Comparison of ENCODE assay signal across 9 cellular contexts in genomic region chr17:58541249-58541648, GRCh38. TPM values are rescaled to one million over a fixed set of nuclear protein-coding genes. Genes with fewer than 3 reads are reported as not detected.
DNase-seq lines count a peak whose midpoint lies in the region; ATAC-seq, FAIRE-seq and TF ChIP-seq lines count a peak whose summit lies in the region.
"Had no signal": no experiment of that assay in that cellular context is flagged by ENCODE, and none has a peak within 500 bp of the region (broad histone marks: within the 10 kb centered on the region; RNA-seq: fewer than 3 reads in every experiment).

No MANE protein-coding gene starts in this region.

- TF ChIP-seq RAD21 in HepG2 (CRISPR knock-in tag; IDR thresholded peaks at IDR 0.05): no peak

- H2BK120ac ChIP-seq in H9 (ENCODE audit: low read depth, low read length, poor library complexity, severe bottlenecking): no peak overlapping the region

- H3K79me1 ChIP-seq in H9 (ENCODE audit: insufficient read depth, low read depth, low read length, poor library complexity, severe bottlenecking): no peaks in the 10 kb centered on the region

- H3K4me3 Mint-ChIP-seq in Caco-2 (ENCODE audit: unreplicated experiment) (no peak overlapping the region), H9 (no peak overlapping the region), T-helper 17 cell (no peak overlapping the region)
- no peak overlapping the region for H3K4me3 Mint-ChIP-seq in naive thymus-derived CD4-positive, alpha-beta T cell

- BruUV-seq in Caco-2 (replicated peaks; lab: Mats Ljungman, UMichigan): no TSS peak
- no TSS peak for BruUV-seq in HepG2 (replicated peaks; lab: Mats Ljungman, UMichigan)

- no peak overlapping the region for H2BK5ac ChIP-seq in H9 (ENCODE audit: insufficient read length, low read length)

- H2AFZ ChIP-seq in H9 (ENCODE audit: low read length) (no peak overlapping the region), HepG2 (ENCODE audit: low read length) (no peak overlapping the region)

- POLR2A ChIA-PET in Caco-2 (lab: Charles Lee): no interaction called here
- POLR2A ChIA-PET in HepG2 (lab: Yijun Ruan, JAX): interaction anchor here (1.4 kb wide), 1 partner anchor 90 kb away, joined by 3 read pairs; no protein-coding TSS in a partner anchor
- POLR2A ChIA-PET in naive thymus-derived CD4-positive, alpha-beta T cell (lab: Charles Lee): no interaction called here

- H3K36me3 ChIP-seq in Caco-2 (ENCODE audit: control insufficient read depth, insufficient read depth, low read length) (no peaks in the 10 kb centered on the region), HepG2 (replicated peaks in 1 of 2; ENCODE audit: control insufficient read depth in 1 of 2, insufficient read depth in 2 of 2, low read length in 2 of 2) (no peaks in the 10 kb centered on the region)
- H3K36me3 ChIP-seq in naive thymus-derived CD4-positive, alpha-beta T cell (ENCODE audit: control insufficient read depth in 2 of 3, insufficient read depth in 3 of 3, low read length in 3 of 3): no peaks in the 10 kb centered on the region

- ATAC-seq in T-helper 17 cell (peak; percentile 33), HepG2 (peak; percentile 51)
- no peak for ATAC-seq in naive thymus-derived CD4-positive, alpha-beta T cell

- H3K27me3 Mint-ChIP-seq in Caco-2 (ENCODE audit: insufficient read depth, unreplicated experiment): peaks cover 19% of the 10 kb centered on the region
- peaks cover 14% of the 10 kb centered on the region for H3K27me3 Mint-ChIP-seq in H9 (ENCODE audit: low read depth)
- H3K27me3 Mint-ChIP-seq in T-helper 17 cell: peaks cover 26% of the 10 kb centered on the region
- H3K27me3 Mint-ChIP-seq in naive thymus-derived CD4-positive, alpha-beta T cell: peaks cover 0 to 21% (median under 1%) of the 10 kb centered on the region in 5 donors

- H2BK20ac ChIP-seq in H9 (ENCODE audit: low read depth, low read length, poor library complexity, severe bottlenecking): no peak overlapping the region

- H2AK5ac ChIP-seq in H9 (ENCODE audit: insufficient read length, low read length): no peak overlapping the region

- no peak overlapping the region for H3K9ac ChIP-seq in H9 (ENCODE audit: extremely low read depth, insufficient read length, low read length)
- H3K9ac ChIP-seq in HepG2 (ENCODE audit: insufficient read depth, low read depth, low read length): no peak overlapping the region

- TF ChIP-seq POLR2A in HepG2 (IDR thresholded peaks at IDR 0.05; ENCODE audit: insufficient read depth in 1 of 2, low read depth in 2 of 2, low read length in 2 of 2): no peak

- CTCF ChIA-PET in Caco-2 (lab: Charles Lee) (interaction anchor here (0.6 kb wide), 2 partner anchors 28 to 46 kb away, joined by 3 to 6 read pairs; no protein-coding TSS in a partner anchor), HepG2 (lab: Yijun Ruan, JAX; ENCODE audit: low intra/inter-chr PET ratio, low total read pairs) (no interaction called here)
- CTCF ChIA-PET in naive thymus-derived CD4-positive, alpha-beta T cell (lab: Charles Lee): interaction anchor here (1.0 kb wide), 1 partner anchor 23 kb away, joined by 3 read pairs; no protein-coding TSS in a partner anchor

- no peaks in the 10 kb centered on the region for H3K23me2 ChIP-seq in H9 (ENCODE audit: insufficient read length, low read depth, low read length, poor library complexity, severe bottlenecking)

- H4K20me1 ChIP-seq in H9 (ENCODE audit: control insufficient read depth, insufficient read depth, insufficient read length): no peaks in the 10 kb centered on the region
- no peaks in the 10 kb centered on the region for H4K20me1 ChIP-seq in HepG2 (ENCODE audit: insufficient read depth, low read length)

- FAIRE-seq in HepG2 (lab: Jason Lieb, UNC): no peak

- H3K4me3 ChIP-seq in Caco-2 (ENCODE audit: low read depth, low read length): no peak overlapping the region
- H3K4me3 ChIP-seq in HepG2 (replicated peaks in 1 of 3; ENCODE audit: insufficient read depth in 1 of 3, low read depth in 2 of 3, low read length in 3 of 3): no peak overlapping the region
- H3K4me3 ChIP-seq in naive thymus-derived CD4-positive, alpha-beta T cell (ENCODE audit: low read length): no peak overlapping the region

- no peak overlapping the region for H3K27ac ChIP-seq in H9 (ENCODE audit: insufficient read length, low read depth, low read length)
- H3K27ac ChIP-seq in HepG2 (ENCODE audit: extremely low read length, insufficient read depth, low read length): no peak overlapping the region
- no peak overlapping the region for H3K27ac ChIP-seq in naive thymus-derived CD4-positive, alpha-beta T cell (ENCODE audit: low read depth, low read length)

- H3K9me3 ChIP-seq in Caco-2 (no peaks in the 10 kb centered on the region), H9 (ENCODE audit: control insufficient read depth, low read depth, low read length) (no peaks in the 10 kb centered on the region), T-helper 17 cell (ENCODE audit: control insufficient read depth, low read length, poor library complexity, severe bottlenecking) (no peaks in the 10 kb centered on the region), HepG2 (ENCODE audit: low read length) (no peaks in the 10 kb centered on the region)
- no peaks in the 10 kb centered on the region for H3K9me3 ChIP-seq in naive thymus-derived CD4-positive, alpha-beta T cell (ENCODE audit: control insufficient read depth in 2 of 3, low read length in 3 of 3)

- no peak overlapping the region for H3K14ac ChIP-seq in H9 (ENCODE audit: insufficient read depth, low read length)

- WGBS in H9 (ENCODE audit: extremely low coverage, insufficient read length, low lambda C conversion rate): no CpG with 5 or more reads among the region's 2 CpGs
- 22% methylated on average over 2 of the region's 2 CpGs for WGBS in HepG2 (ENCODE audit: low lambda C conversion rate)

- H3K56ac ChIP-seq in H9 (ENCODE audit: insufficient read length, low read depth, low read length): no peak overlapping the region

- no peak overlapping the region for H3T11ph ChIP-seq in H9 (ENCODE audit: low read length)

- TF ChIP-seq CTCF in Caco-2 (IDR thresholded peaks at IDR 0.05; ENCODE audit: insufficient read depth in 1 of 2, low read depth in 1 of 2, low read length in 1 of 2, severe bottlenecking in 1 of 2, unreplicated experiment in 1 of 2) (peak; percentile 44 to 48), H9 (conservative IDR thresholded peaks at IDR 0.05) (peak; percentile 68), HepG2 (CRISPR knock-in tag; IDR thresholded peaks at IDR 0.05) (no peak)

- H2BK12ac ChIP-seq in H9 (ENCODE audit: insufficient read length, low read depth, low read length): no peak overlapping the region

- in situ Hi-C loops in HepG2 (cut with HindIII; ENCODE audit: extremely low pct_ligation_motif_present, low pct_unique_long_range_greater_than_20kb): no loop called here

- intact Hi-C loops in Caco-2 (cut with micrococcal nuclease; ENCODE audit: unreplicated experiment) (no loop called here), HepG2 (cut with micrococcal nuclease; ENCODE audit: unreplicated experiment) (no loop called here)
- intact Hi-C loops in naive thymus-derived CD4-positive, alpha-beta T cell (cut with micrococcal nuclease): no loop called here

- H4K8ac ChIP-seq in H9 (replicated peaks; ENCODE audit: insufficient read length, low read depth, low read length): no peak overlapping the region

- no peaks in the 10 kb centered on the region for H3K27me3 ChIP-seq in Caco-2 (replicated peaks; ENCODE audit: control insufficient read depth, insufficient read depth, low read length)
- no peaks in the 10 kb centered on the region for H3K27me3 ChIP-seq in H9 (ENCODE audit: insufficient read depth, low read length)
- peaks cover 0 to 27% of the 10 kb centered on the region in 2 experiments; a peak in 3 of 5 replicates for H3K27me3 ChIP-seq in HepG2 (ENCODE audit: control insufficient read depth in 1 of 2, insufficient read depth in 2 of 2, low read length in 2 of 2)
- no peaks in the 10 kb centered on the region for H3K27me3 ChIP-seq in naive thymus-derived CD4-positive, alpha-beta T cell (ENCODE audit: control insufficient read depth in 2 of 2, insufficient read depth in 2 of 2, low read length in 2 of 2)

- no peak overlapping the region for H3K18ac ChIP-seq in H9 (ENCODE audit: insufficient read length, low read depth, low read length)

- H3K9me3 Mint-ChIP-seq in Caco-2 (ENCODE audit: unreplicated experiment) (no peaks in the 10 kb centered on the region), H9 (no peaks in the 10 kb centered on the region)
- no peaks in the 10 kb centered on the region for H3K9me3 Mint-ChIP-seq in naive thymus-derived CD4-positive, alpha-beta T cell

- TF ChIP-seq EP300 in HepG2 (IDR thresholded peaks at IDR 0.05; ENCODE audit: low read depth in 2 of 2, low read length in 2 of 2) (no peak), HepG2 (CRISPR knock-in tag; IDR thresholded peaks at IDR 0.05; ENCODE audit: borderline replicate concordance) (no peak)

- H3K4me1 ChIP-seq in Caco-2 (peaks cover 2% of the 10 kb centered on the region; the same call in 1 of the 2 replicates), H9 (ENCODE audit: insufficient read depth, low read length) (no peaks in the 10 kb centered on the region), HepG2 (ENCODE audit: insufficient read depth, low read length) (peaks cover 10% of the 10 kb centered on the region)
- H3K4me1 ChIP-seq in naive thymus-derived CD4-positive, alpha-beta T cell (ENCODE audit: control insufficient read depth in 2 of 2, insufficient read depth in 2 of 2, low read length in 2 of 2): no peaks in the 10 kb centered on the region

- no peaks in the 10 kb centered on the region for H3K79me2 ChIP-seq in H9 (ENCODE audit: insufficient read depth, low read length)
- no peaks in the 10 kb centered on the region for H3K79me2 ChIP-seq in HepG2 (ENCODE audit: insufficient read depth, low read length)

- no peak overlapping the region for H3K4ac ChIP-seq in H9 (ENCODE audit: low read depth, low read length)

- no peak overlapping the region for H3K23ac ChIP-seq in H9 (ENCODE audit: insufficient read length, low read depth, low read length)

- no peaks in the 10 kb centered on the region for H3K36me3 Mint-ChIP-seq in Caco-2 (ENCODE audit: insufficient read depth, unreplicated experiment)
- H3K36me3 Mint-ChIP-seq in H9 (ENCODE audit: insufficient read depth in 1 of 3, low read depth in 3 of 3): no peaks in the 10 kb centered on the region
- H3K36me3 Mint-ChIP-seq in T-helper 17 cell (ENCODE audit: low read depth): no peaks in the 10 kb centered on the region
- H3K36me3 Mint-ChIP-seq in naive thymus-derived CD4-positive, alpha-beta T cell: no peaks in the 10 kb centered on the region

- H3K4me1 Mint-ChIP-seq in Caco-2 (ENCODE audit: low read depth, unreplicated experiment) (no peaks in the 10 kb centered on the region), H9 (peaks cover 10% of the 10 kb centered on the region in 2 experiments), T-helper 17 cell (no peaks in the 10 kb centered on the region)
- H3K4me1 Mint-ChIP-seq in naive thymus-derived CD4-positive, alpha-beta T cell: no peaks in the 10 kb centered on the region

- H4K91ac ChIP-seq in H9 (ENCODE audit: insufficient read length, low read depth, low read length): no peak overlapping the region

- H4K5ac ChIP-seq in H9 (ENCODE audit: insufficient read length, low read depth, low read length): no peak overlapping the region

- H3K27ac Mint-ChIP-seq in Caco-2 (ENCODE audit: unreplicated experiment) (no peak overlapping the region), H9 (no peak overlapping the region; a peak in 1 of 7 replicates), T-helper 17 cell (no peak overlapping the region)
- no peak overlapping the region for H3K27ac Mint-ChIP-seq in naive thymus-derived CD4-positive, alpha-beta T cell

- DNase-seq in Caco-2: no peak
- DNase-seq in H9: peak; percentile 80
- DNase-seq in T-helper 17 cell: no peak
- no peak for DNase-seq in HepG2 (ENCODE audit: low spot score)
- no peak for DNase-seq in GOT3 (lab: John Stamatoyannopoulos, UW)
- DNase-seq in NCI-H1694 (lab: John Stamatoyannopoulos, UW): no peak
- no peak for DNase-seq in naive thymus-derived CD4-positive, alpha-beta T cell
- DNase-seq in cerebellum (ENCODE audit: low spot score): no peak
- DNase-seq: NCI-H1417 had no signal

- H3K4me2 ChIP-seq in H9 (ENCODE audit: insufficient read depth, insufficient read length, low read length) (no peak overlapping the region), HepG2 (ENCODE audit: low read depth, low read length) (no peak overlapping the region)

- H2BK15ac ChIP-seq in H9 (ENCODE audit: low read depth, low read length): no peak overlapping the region

RNA-seq across cellular contexts. Expression of gene MTMR4, which starts 26.8 kb away (rescaled TPM):
- 62.6 and 73.6 TPM in 2 replicates for total RNA-seq in Caco-2 (2022)
- total RNA-seq in H9 (2021): 20.7 and 31.2 TPM in 2 replicates
- total RNA-seq in T-helper 17 cell: 10 to 100 TPM; 36.6 to 41.3 TPM
- 62.5 and 67.7 TPM in 2 replicates for total RNA-seq in HepG2 (2016; rRNA removed; fragmentation: Illumina TruSeq; extraction: Trizol)
- total RNA-seq in HepG2 (2016; cell fraction: cytosol; rRNA removed; fragmentation: Illumina TruSeq; extraction: Trizol; ENCODE audit: low read depth): 6.9 and 7.8 TPM in 2 replicates
- 61.5 and 62.9 TPM in 2 replicates for total RNA-seq in HepG2 (2016; cell fraction: insoluble cytoplasmic fraction; rRNA removed; fragmentation: Illumina TruSeq; extraction: Trizol)
- 27.9 and 28.2 TPM in 2 replicates for total RNA-seq in HepG2 (2016; cell fraction: membrane; rRNA removed; fragmentation: Illumina TruSeq; extraction: Trizol)
- 54.7 and 66.1 TPM in 2 replicates for total RNA-seq in HepG2 (2016; cell fraction: nucleus; rRNA removed; fragmentation: Illumina TruSeq; extraction: Trizol)
- 50.0 and 65.1 TPM in 2 replicates for polyA plus RNA-seq in HepG2 (2011; rRNA removed)
- 31.7 and 35.5 TPM in 2 replicates for polyA plus RNA-seq in HepG2 (2011; cell fraction: cytosol; rRNA removed)
- polyA plus RNA-seq in HepG2 (2011; cell fraction: nucleus; rRNA removed): 74.1 and 81.5 TPM in 2 replicates
- 31.8 and 52.5 TPM in 2 replicates for polyA plus RNA-seq in HepG2 (2012)
- 1.6 and 1.8 TPM in 2 replicates for polyA plus RNA-seq in HepG2 (2016; cell fraction: cytosol; fragmentation: Illumina TruSeq; extraction: Trizol; ENCODE audit: low read depth)
- 34.7 and 37.2 TPM in 2 replicates for polyA plus RNA-seq in HepG2 (2016; cell fraction: insoluble cytoplasmic fraction; fragmentation: Illumina TruSeq; extraction: Trizol; ENCODE audit: low read depth)
- polyA plus RNA-seq in HepG2 (2016; cell fraction: membrane; fragmentation: Illumina TruSeq; extraction: Trizol; ENCODE audit: low read depth): 7.7 and 8.4 TPM in 2 replicates
- 96.4 and 106 TPM in 2 replicates for polyA plus RNA-seq in HepG2 (2016; cell fraction: nucleus; fragmentation: Illumina TruSeq; extraction: Trizol; ENCODE audit: insufficient read depth, low read depth)
- 196 and 302 TPM in 2 replicates for polyA minus RNA-seq in HepG2 (2011; rRNA and poly(A)+ RNA removed; ENCODE audit: low replicate concordance)
- 39.7 and 42.2 TPM in 2 replicates for polyA minus RNA-seq in HepG2 (2011; cell fraction: cytosol; rRNA and poly(A)+ RNA removed)
- polyA minus RNA-seq in HepG2 (2011; cell fraction: nucleus; rRNA and poly(A)+ RNA removed): 68.5 and 69.2 TPM in 2 replicates
- 10 to 100 TPM; 44.2 to 71.3 (median 68.1) TPM for total RNA-seq in naive thymus-derived CD4-positive, alpha-beta T cell
- 10 to 100 TPM; 19.4 to 23.0 TPM for polyA plus RNA-seq in naive thymus-derived CD4-positive, alpha-beta T cell
- 119 TPM for total RNA-seq in cerebellum

RNA-seq across cellular contexts. Expression of gene HSF5, which starts 53.0 kb away (rescaled TPM):
- total RNA-seq in Caco-2 (2022): 0.98 and 1.1 TPM in 2 replicates
- not detected in 2 replicates for total RNA-seq in H9 (2021)
- total RNA-seq in T-helper 17 cell: 1 to 10 TPM; 1.5 to 1.6 TPM
- not detected in 2 replicates for total RNA-seq in HepG2 (2016; rRNA removed; fragmentation: Illumina TruSeq; extraction: Trizol)
- not detected in 2 replicates for total RNA-seq in HepG2 (2016; cell fraction: cytosol; rRNA removed; fragmentation: Illumina TruSeq; extraction: Trizol; ENCODE audit: low read depth)
- not detected in 2 replicates for total RNA-seq in HepG2 (2016; cell fraction: insoluble cytoplasmic fraction; rRNA removed; fragmentation: Illumina TruSeq; extraction: Trizol)
- total RNA-seq in HepG2 (2016; cell fraction: membrane; rRNA removed; fragmentation: Illumina TruSeq; extraction: Trizol): 0.03 and 0.06 TPM in 2 replicates
- total RNA-seq in HepG2 (2016; cell fraction: nucleus; rRNA removed; fragmentation: Illumina TruSeq; extraction: Trizol): not detected in 2 replicates
- polyA plus RNA-seq in HepG2 (2011; rRNA removed): not detected in 2 replicates
- not detected in 2 replicates for polyA plus RNA-seq in HepG2 (2011; cell fraction: cytosol; rRNA removed)
- 0.03 TPM in 1 of 2 replicates, not detected in the other for polyA plus RNA-seq in HepG2 (2011; cell fraction: nucleus; rRNA removed)
- polyA plus RNA-seq in HepG2 (2012): not detected in 2 replicates
- polyA plus RNA-seq in HepG2 (2016; cell fraction: cytosol; fragmentation: Illumina TruSeq; extraction: Trizol; ENCODE audit: low read depth): not detected in 2 replicates
- not detected in 2 replicates for polyA plus RNA-seq in HepG2 (2016; cell fraction: insoluble cytoplasmic fraction; fragmentation: Illumina TruSeq; extraction: Trizol; ENCODE audit: low read depth)
- polyA plus RNA-seq in HepG2 (2016; cell fraction: membrane; fragmentation: Illumina TruSeq; extraction: Trizol; ENCODE audit: low read depth): not detected in 2 replicates
- polyA plus RNA-seq in HepG2 (2016; cell fraction: nucleus; fragmentation: Illumina TruSeq; extraction: Trizol; ENCODE audit: insufficient read depth, low read depth): not detected in 2 replicates
- 0.06 TPM in 1 of 2 replicates, not detected in the other for polyA minus RNA-seq in HepG2 (2011; rRNA and poly(A)+ RNA removed; ENCODE audit: low replicate concordance)
- not detected in 2 replicates for polyA minus RNA-seq in HepG2 (2011; cell fraction: cytosol; rRNA and poly(A)+ RNA removed)
- polyA minus RNA-seq in HepG2 (2011; cell fraction: nucleus; rRNA and poly(A)+ RNA removed): 0.13 TPM in 1 of 2 replicates, not detected in the other
- total RNA-seq in naive thymus-derived CD4-positive, alpha-beta T cell: 1 to 10 TPM in 4 of 5 experiments, under 1 TPM in 1; 0.34 to 4.0 (median 3.1) TPM
- polyA plus RNA-seq in naive thymus-derived CD4-positive, alpha-beta T cell: 1 to 10 TPM; 1.1 to 1.5 TPM
- 0.54 TPM for total RNA-seq in cerebellum
